Comparison of ENCODE assay signal across 18 cellular contexts in genomic region chr2:1664076-1664605, GRCh38.
"Had no signal": no experiment of that assay in that cellular context is flagged by ENCODE, and none has a peak within 500 bp of the region (broad histone marks: within the 10 kb centered on the region; RNA-seq: fewer than 3 reads in every experiment).

No MANE protein-coding gene starts in this region.

- H3K4me2 ChIP-seq: SK-N-SH had no signal

- ATAC-seq: activated naive CD8-positive, alpha-beta T cell treated with anti-CD3 and anti-CD28 coated beads, Interleukin-2, amount 50 U/mL, for 24 hours; activated T-cell treated with anti-CD3 and anti-CD28 coated beads, Interleukin-2, amount 50 U/mL, for 72 hours; left lung; naive thymus-derived CD8-positive, alpha-beta T cell; stimulated activated naive CD8-positive, alpha-beta T cell treated with anti-CD3 and anti-CD28 coated beads, Interleukin-15, Interleukin-2, amounts not matched to agents 100 U/mL and 50 U/mL, for 24 hours had no signal

- H2AFZ ChIP-seq: parathyroid adenoma had no signal

- H3K27ac Mint-ChIP-seq: activated naive CD4-positive, alpha-beta T cell treated with anti-CD3 and anti-CD28 coated beads for 36 hours; activated naive CD8-positive, alpha-beta T cell treated with anti-CD3 and anti-CD28 coated beads, Interleukin-2, amount 50 U/mL, for 24 hours; activated T-cell treated with anti-CD3 and anti-CD28 coated beads, Interleukin-2, amount 50 U/mL, for 72 hours; mesothelial cell of epicardium; naive thymus-derived CD8-positive, alpha-beta T cell had no signal

- H3K4me3 Mint-ChIP-seq: activated naive CD4-positive, alpha-beta T cell treated with anti-CD3 and anti-CD28 coated beads for 36 hours; activated naive CD8-positive, alpha-beta T cell treated with anti-CD3 and anti-CD28 coated beads, Interleukin-2, amount 50 U/mL, for 24 hours; activated T-cell treated with anti-CD3 and anti-CD28 coated beads, Interleukin-2, amount 50 U/mL, for 72 hours; mesothelial cell of epicardium; naive thymus-derived CD8-positive, alpha-beta T cell had no signal

- H3K27ac ChIP-seq: left lung, neutrophil, parathyroid adenoma, tibial artery, WERI-Rb-1 had no signal

- H3K4me1 ChIP-seq: left lung, parathyroid adenoma, tibial artery had no signal

- H3K79me2 ChIP-seq: parathyroid adenoma had no signal

- H3K4me1 Mint-ChIP-seq: activated naive CD8-positive, alpha-beta T cell treated with anti-CD3 and anti-CD28 coated beads, Interleukin-2, amount 50 U/mL, for 24 hours; mesothelial cell of epicardium had no signal

- H3K36me3 ChIP-seq: neutrophil had no signal

- H3K36me3 Mint-ChIP-seq: naive thymus-derived CD8-positive, alpha-beta T cell had no signal

- H3K9me3 Mint-ChIP-seq: activated naive CD4-positive, alpha-beta T cell treated with anti-CD3 and anti-CD28 coated beads for 36 hours; activated naive CD8-positive, alpha-beta T cell treated with anti-CD3 and anti-CD28 coated beads, Interleukin-2, amount 50 U/mL, for 24 hours; activated T-cell treated with anti-CD3 and anti-CD28 coated beads, Interleukin-2, amount 50 U/mL, for 72 hours; mesothelial cell of epicardium; naive thymus-derived CD8-positive, alpha-beta T cell had no signal

- H3K27me3 ChIP-seq: left lung, neutrophil, tibial artery had no signal

- H3K9me3 ChIP-seq: left lung, neutrophil, SK-N-SH, tibial artery had no signal

- DNase-seq: activated CD4-positive, CD25-positive, alpha-beta regulatory T cell treated with anti-CD3 and anti-CD28 coated beads, Interleukin-2, amount 50 U/mL, for 72 hours; activated effector memory CD4-positive, alpha-beta T cell treated with Interleukin-2 at 50 U/mL for 16 hours; activated naive CD4-positive, alpha-beta T cell treated with anti-CD3 and anti-CD28 coated beads for 36 hours; activated naive CD8-positive, alpha-beta T cell treated with anti-CD3 and anti-CD28 coated beads, Interleukin-2, amount 50 U/mL, for 24 hours; activated T-cell treated with anti-CD3 and anti-CD28 coated beads, Interleukin-2, amount 50 U/mL, for 72 hours; cortex of kidney; erythroblast; foreskin fibroblast; naive thymus-derived CD8-positive, alpha-beta T cell; SK-N-SH; stimulated activated CD4-positive, alpha-beta T cell treated with anti-CD3 and anti-CD28 coated beads, Interleukin-4, amount 100 ng/mL, for 4 hours; stimulated activated naive CD8-positive, alpha-beta T cell treated with anti-CD3 and anti-CD28 coated beads, Interleukin-15, Interleukin-2, amounts not matched to agents 100 U/mL and 50 U/mL, for 24 hours; WERI-Rb-1 had no signal

- H3K4me3 ChIP-seq: left lung, tibial artery had no signal
